8 cellular contexts compared by ENCODE assay signal in genomic region chr19:41869374-41869955, GRCh38. TPM values are rescaled to one million over a fixed set of nuclear protein-coding genes. Genes with fewer than 3 reads are reported as not detected.
DNase-seq lines count a peak whose midpoint lies in the region; ATAC-seq and TF ChIP-seq lines count a peak whose summit lies in the region.
"Had no signal": no experiment of that assay in that cellular context is flagged by ENCODE, and none has a peak within 500 bp of the region (broad histone marks: within the 10 kb centered on the region; RNA-seq: fewer than 3 reads in every experiment).

No MANE protein-coding gene starts in this region.

- H3K27me3 ChIP-seq in right atrium auricular region = no peaks in the 10 kb centered on the region
- no peaks in the 10 kb centered on the region for H3K27me3 ChIP-seq in subcutaneous abdominal adipose tissue (ENCODE audit: control insufficient read depth in 5 of 5, insufficient read depth in 4 of 5, low read length in 5 of 5)
- no peaks in the 10 kb centered on the region for H3K27me3 ChIP-seq in PC-3 (ENCODE audit: low read length)

- intact Hi-C loops in Right ventricle myocardium superior (cut with DNase I) = no loop called here
- intact Hi-C loops in activated T-helper 1 cell treated with anti-CD3 and anti-CD28 coated beads, Interleukin-12 subunit alpha, Interleukin-12 subunit beta, Interleukin-2, Interleukin-4 antibody, amounts not matched to agents 30 ng/mL and 10 ng/mL and 1 ng/mL, durations not matched to agents 14 hours and 24 hours and 36 hours (cut with micrococcal nuclease) = no loop called here
- intact Hi-C loops in PC-3 (cut with micrococcal nuclease) = no loop called here

- no peak overlapping the region for H2AFZ ChIP-seq in PC-3 (ENCODE audit: low read length)

- peaks cover 25% of the 10 kb centered on the region for H3K79me2 ChIP-seq in PC-3 (ENCODE audit: low read length)

- H3K27ac ChIP-seq in right atrium auricular region = no peak overlapping the region
- peak overlapping the region; percentile 16 for H3K27ac ChIP-seq in subcutaneous abdominal adipose tissue (ENCODE audit: low read depth, low read length)
- no peak overlapping the region for H3K27ac ChIP-seq in PC-3 (ENCODE audit: low read length)

- H3K36me3 Mint-ChIP-seq in activated T-helper 1 cell treated with anti-CD3 and anti-CD28 coated beads, Interleukin-12 subunit alpha, Interleukin-12 subunit beta, Interleukin-2, Interleukin-4 antibody, amounts not matched to agents 30 ng/mL and 10 ng/mL and 1 ng/mL, durations not matched to agents 14 hours and 24 hours and 36 hours (ENCODE audit: low read depth) = peaks cover 53% of the 10 kb centered on the region

- H3K9me3 Mint-ChIP-seq in activated T-helper 1 cell treated with anti-CD3 and anti-CD28 coated beads, Interleukin-12 subunit alpha, Interleukin-12 subunit beta, Interleukin-2, Interleukin-4 antibody, amounts not matched to agents 30 ng/mL and 10 ng/mL and 1 ng/mL, durations not matched to agents 14 hours and 24 hours and 36 hours = no peaks in the 10 kb centered on the region
- H3K9me3 Mint-ChIP-seq: WTC11 had no signal

- H3K36me3 ChIP-seq in right atrium auricular region (peaks cover 78% of the 10 kb centered on the region), subcutaneous abdominal adipose tissue (ENCODE audit: control insufficient read depth in 5 of 5, insufficient read depth in 5 of 5, low read length in 5 of 5) (peaks cover 0 to 57% (median 52%) of the 10 kb centered on the region in 5 donors), PC-3 (ENCODE audit: low read depth, low read length) (peaks cover 50% of the 10 kb centered on the region)

- H3K27ac Mint-ChIP-seq in activated T-helper 1 cell treated with anti-CD3 and anti-CD28 coated beads, Interleukin-12 subunit alpha, Interleukin-12 subunit beta, Interleukin-2, Interleukin-4 antibody, amounts not matched to agents 30 ng/mL and 10 ng/mL and 1 ng/mL, durations not matched to agents 14 hours and 24 hours and 36 hours = peak overlapping the region; percentile 72

- peaks cover 38% of the 10 kb centered on the region for H4K20me1 ChIP-seq in PC-3 (ENCODE audit: low read length)

- no peak overlapping the region for H3K4me3 Mint-ChIP-seq in activated T-helper 1 cell treated with anti-CD3 and anti-CD28 coated beads, Interleukin-12 subunit alpha, Interleukin-12 subunit beta, Interleukin-2, Interleukin-4 antibody, amounts not matched to agents 30 ng/mL and 10 ng/mL and 1 ng/mL, durations not matched to agents 14 hours and 24 hours and 36 hours
- H3K4me3 Mint-ChIP-seq: WTC11 had no signal

- CTCF ChIA-PET in PC-3 (lab: Charles Lee) = no interaction called here

- no peaks in the 10 kb centered on the region for H3K27me3 Mint-ChIP-seq in activated T-helper 1 cell treated with anti-CD3 and anti-CD28 coated beads, Interleukin-12 subunit alpha, Interleukin-12 subunit beta, Interleukin-2, Interleukin-4 antibody, amounts not matched to agents 30 ng/mL and 10 ng/mL and 1 ng/mL, durations not matched to agents 14 hours and 24 hours and 36 hours (ENCODE audit: insufficient read depth)

- H3F3A ChIP-seq in PC-3 (ENCODE audit: low read length, unreplicated experiment) = no peaks in the 10 kb centered on the region

- H3K9ac ChIP-seq in subcutaneous abdominal adipose tissue (ENCODE audit: low read length in 5 of 5) (no peak overlapping the region), PC-3 (ENCODE audit: low read length) (no peak overlapping the region)

- TF ChIP-seq CTCF in right atrium auricular region (IDR thresholded peaks at IDR 0.05) = no peak
- TF ChIP-seq CTCF in PC-3 (conservative IDR thresholded peaks at IDR 0.05; ENCODE audit: low read depth, low read length) = no peak

- BruUV-seq in PC-3 (replicated peaks; lab: Mats Ljungman, UMichigan) = no TSS peak

- POLR2A ChIA-PET in PC-3 (lab: Charles Lee; ENCODE audit: unreplicated experiment) = no interaction called here

- H3K4me3 ChIP-seq in right atrium auricular region (no peak overlapping the region), subcutaneous abdominal adipose tissue (ENCODE audit: low read depth in 1 of 5, low read length in 5 of 5) (no peak overlapping the region), PC-3 (ENCODE audit: low read length) (no peak overlapping the region)

- peaks cover 72% of the 10 kb centered on the region for H3K4me1 Mint-ChIP-seq in activated T-helper 1 cell treated with anti-CD3 and anti-CD28 coated beads, Interleukin-12 subunit alpha, Interleukin-12 subunit beta, Interleukin-2, Interleukin-4 antibody, amounts not matched to agents 30 ng/mL and 10 ng/mL and 1 ng/mL, durations not matched to agents 14 hours and 24 hours and 36 hours (ENCODE audit: low read depth)

- ATAC-seq in Right ventricle myocardium superior (ENCODE audit: poor library complexity) (no peak), PC-3 (no peak)
- ATAC-seq: WTC11 had no signal

- H3K4me1 ChIP-seq in right atrium auricular region = peaks cover 0 to 12% of the 10 kb centered on the region in 2 donors
- H3K4me1 ChIP-seq in subcutaneous abdominal adipose tissue (ENCODE audit: control insufficient read depth in 5 of 5, insufficient read depth in 5 of 5, low read length in 5 of 5) = peaks cover 0 to 20% (median 0%) of the 10 kb centered on the region in 5 donors
- H3K4me1 ChIP-seq in PC-3 (ENCODE audit: insufficient read depth, low read length) = no peaks in the 10 kb centered on the region

- DNase-seq in Right ventricle myocardium superior (peak; percentile 40), right atrium auricular region (ENCODE audit: low spot score) (no peak), NCI-H345 (lab: John Stamatoyannopoulos, UW) (no peak), PC-3 (no peak)
- DNase-seq in activated T-helper 1 cell treated with anti-CD3 and anti-CD28 coated beads, Interleukin-12 subunit alpha, Interleukin-12 subunit beta, Interleukin-2, Interleukin-4 antibody, amounts not matched to agents 30 ng/mL and 10 ng/mL and 1 ng/mL, durations not matched to agents 14 hours and 24 hours and 36 hours (ENCODE audit: low spot score) = no peak
- DNase-seq: DMS153 had no signal

- H3K9me2 ChIP-seq in PC-3 (replicated peaks; ENCODE audit: low read length) = no peaks in the 10 kb centered on the region

- H3K9me3 ChIP-seq in right atrium auricular region (no peaks in the 10 kb centered on the region), subcutaneous abdominal adipose tissue (ENCODE audit: control insufficient read depth in 5 of 5, low read length in 5 of 5) (no peaks in the 10 kb centered on the region), PC-3 (ENCODE audit: low read length) (no peaks in the 10 kb centered on the region)

- H3K4me2 ChIP-seq in PC-3 (ENCODE audit: low read length) = no peak overlapping the region

RNA-seq across cellular contexts. Expression of gene CD79A, which starts 7.6 kb away (rescaled TPM):
- total RNA-seq in Right ventricle myocardium superior (not detected), right atrium auricular region (1 to 10 TPM in 1 of 2 donors, not detected in 1; 1.1 TPM), PC-3 (2014; rRNA removed) (0.11 TPM in 1 of 2 replicates, not detected in the other)
- 2.7 and 2.9 TPM in 2 replicates for total RNA-seq in activated T-helper 1 cell treated with anti-CD3 and anti-CD28 coated beads, Interleukin-12 subunit alpha, Interleukin-12 subunit beta, Interleukin-2, Interleukin-4 antibody, amounts not matched to agents 30 ng/mL and 10 ng/mL and 1 ng/mL, durations not matched to agents 14 hours and 24 hours and 36 hours

RNA-seq across cellular contexts. Expression of gene RPS19, which starts 9.4 kb away (rescaled TPM):
- total RNA-seq in Right ventricle myocardium superior = 586 TPM
- 100 to 1,000 TPM; 108 to 415 TPM for total RNA-seq in right atrium auricular region
- total RNA-seq in activated T-helper 1 cell treated with anti-CD3 and anti-CD28 coated beads, Interleukin-12 subunit alpha, Interleukin-12 subunit beta, Interleukin-2, Interleukin-4 antibody, amounts not matched to agents 30 ng/mL and 10 ng/mL and 1 ng/mL, durations not matched to agents 14 hours and 24 hours and 36 hours = 2,887 and 2,906 TPM in 2 replicates
- 1,687 and 1,830 TPM in 2 replicates for total RNA-seq in PC-3 (2014; rRNA removed)

RNA-seq across cellular contexts. Expression of gene ARHGEF1, which starts 13.5 kb away (rescaled TPM):
- 30.1 TPM for total RNA-seq in Right ventricle myocardium superior
- 10 to 100 TPM; 27.3 to 45.8 TPM for total RNA-seq in right atrium auricular region
- 386 and 392 TPM in 2 replicates for total RNA-seq in activated T-helper 1 cell treated with anti-CD3 and anti-CD28 coated beads, Interleukin-12 subunit alpha, Interleukin-12 subunit beta, Interleukin-2, Interleukin-4 antibody, amounts not matched to agents 30 ng/mL and 10 ng/mL and 1 ng/mL, durations not matched to agents 14 hours and 24 hours and 36 hours
- total RNA-seq in PC-3 (2014; rRNA removed) = 50.8 and 64.3 TPM in 2 replicates

RNA-seq across cellular contexts. Expression of gene DMRTC2, which starts 24.6 kb away (rescaled TPM):
- total RNA-seq in Right ventricle myocardium superior (not detected), right atrium auricular region (not detected), PC-3 (2014; rRNA removed) (not detected in 2 replicates)
- total RNA-seq in activated T-helper 1 cell treated with anti-CD3 and anti-CD28 coated beads, Interleukin-12 subunit alpha, Interleukin-12 subunit beta, Interleukin-2, Interleukin-4 antibody, amounts not matched to agents 30 ng/mL and 10 ng/mL and 1 ng/mL, durations not matched to agents 14 hours and 24 hours and 36 hours = not detected in 2 replicates
- total RNA-seq: WTC11 had no signal

RNA-seq across cellular contexts. Expression of gene LYPD4, which starts 25.0 kb away (rescaled TPM):
- total RNA-seq in Right ventricle myocardium superior = not detected
- not detected for total RNA-seq in right atrium auricular region
- total RNA-seq in activated T-helper 1 cell treated with anti-CD3 and anti-CD28 coated beads, Interleukin-12 subunit alpha, Interleukin-12 subunit beta, Interleukin-2, Interleukin-4 antibody, amounts not matched to agents 30 ng/mL and 10 ng/mL and 1 ng/mL, durations not matched to agents 14 hours and 24 hours and 36 hours = not detected in 2 replicates
- not detected in 2 replicates for total RNA-seq in PC-3 (2014; rRNA removed)
- total RNA-seq: WTC11 had no signal
